In the genomic region with DNA sequence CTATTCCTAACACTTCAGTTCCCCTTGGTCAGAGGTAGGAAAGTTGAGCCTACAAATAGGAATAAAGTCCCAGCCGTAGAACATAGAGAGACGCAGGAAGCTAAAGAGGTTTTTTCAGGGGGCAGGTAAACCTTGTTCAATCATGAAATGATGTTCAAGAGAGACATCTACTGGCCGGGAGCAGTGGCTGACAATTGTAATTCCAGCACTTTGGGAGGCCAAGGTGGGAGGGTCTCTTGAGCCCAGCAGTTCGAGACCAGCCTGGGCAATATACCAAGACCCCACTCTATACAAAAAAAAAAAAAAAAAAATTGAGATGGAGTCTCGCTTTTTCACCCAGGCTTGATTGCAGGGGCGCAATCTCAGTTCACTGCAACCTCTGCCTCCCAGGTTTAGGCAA, we compare ENCODE assay signal across 9 cellular contexts.
DNase-seq lines count a peak whose midpoint lies in the region; ATAC-seq, FAIRE-seq and TF ChIP-seq lines count a peak whose summit lies in the region.
"Had no signal": no experiment of that assay in that cellular context is flagged by ENCODE, and none has a peak within 500 bp of the region (broad histone marks: within the 10 kb centered on the region; RNA-seq: fewer than 3 reads in every experiment).

No MANE protein-coding gene starts in this region.

- peak; percentile 66 for TF ChIP-seq CTCF in A549 (IDR thresholded peaks at IDR 0.05)
- peak; percentile 56 for TF ChIP-seq CTCF in LNCAP (IDR thresholded peaks at IDR 0.05)

- H3K9me3 ChIP-seq in A549, result no peaks in the 10 kb centered on the region
- H3K9me3 ChIP-seq: adrenal gland had no signal

- CTCF ChIA-PET in A549 (lab: Yijun Ruan, JAX), result interaction anchor here (0.6 to 4.1 kb wide), 25 partner anchors 11 to 1487 kb away, joined by 3 to 66 read pairs (median 4); no protein-coding TSS in a partner anchor

- H3K27ac ChIP-seq in A549, result 0 out of 6 replicates have a peak overlapping the region, but pooled peaks of 1 of the 2 experiments have one; percentile 15
- H3K27ac ChIP-seq: adrenal gland had no signal

- intact Hi-C loops in left cardiac atrium (cut with DNase I), result no loop called here

- H3K4me2 ChIP-seq in A549, result no peak overlapping the region

- FAIRE-seq in A549 (lab: Jason Lieb, UNC), result no peak
- FAIRE-seq in GM18507 (lab: Jason Lieb, UNC), result peak; percentile 53

- DNase-seq in A549 (ENCODE audit: low read depth in 1 of 2, low spot score in 1 of 2) (peak; percentile 15 to 57), GM18507 (ENCODE audit: extremely low spot score, insufficient read length, low read depth) (no peak), SHP77 treated with DMSO at 0.1 percent for 48 hours (lab: John Stamatoyannopoulos, UW) (peak; percentile 48), left cardiac atrium (peak; percentile 22), mesenteric fat pad (ENCODE audit: low spot score) (no peak), germinal center (ENCODE audit: low spot score) (no peak)

- no peak for TF ChIP-seq POLR2A in A549 (IDR thresholded peaks at IDR 0.05; ENCODE audit: low read length)

- TF ChIP-seq EP300 in A549 (IDR thresholded peaks at IDR 0.05), result no peak

- 37% methylated on average over 6 of the region's 6 CpGs for WGBS in A549 (ENCODE audit: missing lambda C conversion rate)

- TF ChIP-seq RAD21 in A549 (conservative IDR thresholded peaks at IDR 0.05 in 1 of 2, IDR thresholded peaks at IDR 0.05 in 1 of 2), result peak; percentile 77 to 83

- H3K4me3 ChIP-seq in A549, result no peak overlapping the region
- H3K4me3 ChIP-seq: adrenal gland had no signal

- ATAC-seq in A549, result peak; percentile 66 to 89; a peak in 5 of 6 replicates
- ATAC-seq in left cardiac atrium, result peak; percentile 55 to 58
- no peak for ATAC-seq in HG03280 (IDR thresholded peaks at IDR 0.05; ENCODE audit: unreplicated experiment)

- POLR2A ChIA-PET in A549 (lab: Yijun Ruan, JAX), result no interaction called here

- no peaks in the 10 kb centered on the region for H3K4me1 ChIP-seq in A549
- H3K4me1 ChIP-seq: adrenal gland had no signal

TF ChIP-seq in A549, 52 proteins besides CTCF, POLR2A, EP300 and RAD21:
- no peak for TF ChIP-seq HEYL (CRISPR knock-in tag; IDR thresholded peaks at IDR 0.05)
- peak; percentile 81 for TF ChIP-seq SMC3 (IDR thresholded peaks at IDR 0.05)
- TF ChIP-seq, protein P1, sequence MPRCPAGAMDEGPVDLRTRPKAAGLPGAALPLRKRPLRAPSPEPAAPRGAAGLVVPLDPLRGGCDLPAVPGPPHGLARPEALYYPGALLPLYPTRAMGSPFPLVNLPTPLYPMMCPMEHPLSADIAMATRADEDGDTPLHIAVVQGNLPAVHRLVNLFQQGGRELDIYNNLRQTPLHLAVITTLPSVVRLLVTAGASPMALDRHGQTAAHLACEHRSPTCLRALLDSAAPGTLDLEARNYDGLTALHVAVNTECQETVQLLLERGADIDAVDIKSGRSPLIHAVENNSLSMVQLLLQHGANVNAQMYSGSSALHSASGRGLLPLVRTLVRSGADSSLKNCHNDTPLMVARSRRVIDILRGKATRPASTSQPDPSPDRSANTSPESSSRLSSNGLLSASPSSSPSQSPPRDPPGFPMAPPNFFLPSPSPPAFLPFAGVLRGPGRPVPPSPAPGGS (IDR thresholded peaks at IDR 0.05), result no peak
- TF ChIP-seq NFE2L2 (conservative IDR thresholded peaks at IDR 0.05; ENCODE audit: low read length), result no peak

Comparison
In these comparisons a context has a peak if more than half of its experiments do, and no peak if none do; other contexts are left out.
1. DNase-seq: peak in A549 (2 of 2), SHP77 treated with DMSO at 0.1 percent for 48 hours (single experiment) and left cardiac atrium (single experiment); none in GM18507 (single experiment), mesenteric fat pad (single experiment) and germinal center (single experiment).